ENCODE assay signal across 1 cellular context in the genomic region with DNA sequence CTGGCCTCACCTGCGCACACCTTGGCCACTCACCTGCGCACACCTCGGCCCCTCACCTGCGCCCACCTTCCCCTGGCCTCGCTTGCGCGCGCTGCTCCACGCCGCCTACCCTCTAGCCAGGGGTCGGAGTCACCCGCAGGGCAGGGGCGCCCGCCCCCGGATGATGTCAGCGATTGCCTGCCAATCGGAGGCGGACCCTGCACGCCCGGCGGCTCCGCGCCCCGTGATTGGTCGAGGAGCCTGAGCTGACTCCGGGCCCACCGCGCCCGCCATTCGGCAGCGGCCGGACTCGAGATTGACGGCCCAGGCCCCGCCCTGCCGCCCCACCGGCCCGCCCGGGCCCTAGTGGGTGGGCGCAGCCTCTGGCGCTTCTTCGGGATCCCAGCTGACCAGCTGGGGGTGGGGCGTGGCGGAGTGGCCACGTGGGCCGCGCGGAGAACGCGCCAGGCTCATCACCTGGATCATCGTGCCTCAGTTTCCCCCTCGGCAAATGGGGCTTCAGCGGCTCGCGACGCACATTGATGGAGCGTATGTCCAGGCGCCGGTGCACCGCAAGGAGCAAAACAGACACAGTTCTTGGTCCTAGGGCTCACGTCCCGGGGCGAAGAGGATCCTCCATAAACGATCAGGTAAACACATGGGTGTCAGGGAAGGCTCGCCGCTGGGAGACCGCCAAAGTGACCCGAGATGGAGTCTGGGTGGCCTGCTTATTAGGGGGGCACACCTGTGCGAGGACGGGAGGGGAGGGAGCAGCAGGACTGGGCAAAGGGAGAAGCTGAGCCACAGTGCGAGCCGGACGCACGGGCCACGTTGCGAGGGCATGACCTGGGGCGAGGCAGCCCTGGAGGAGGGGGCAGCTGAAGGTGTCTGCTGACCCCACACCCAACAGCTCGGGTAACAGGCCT.
TF ChIP-seq lines count a peak whose summit lies in the region.

A gene with protein sequence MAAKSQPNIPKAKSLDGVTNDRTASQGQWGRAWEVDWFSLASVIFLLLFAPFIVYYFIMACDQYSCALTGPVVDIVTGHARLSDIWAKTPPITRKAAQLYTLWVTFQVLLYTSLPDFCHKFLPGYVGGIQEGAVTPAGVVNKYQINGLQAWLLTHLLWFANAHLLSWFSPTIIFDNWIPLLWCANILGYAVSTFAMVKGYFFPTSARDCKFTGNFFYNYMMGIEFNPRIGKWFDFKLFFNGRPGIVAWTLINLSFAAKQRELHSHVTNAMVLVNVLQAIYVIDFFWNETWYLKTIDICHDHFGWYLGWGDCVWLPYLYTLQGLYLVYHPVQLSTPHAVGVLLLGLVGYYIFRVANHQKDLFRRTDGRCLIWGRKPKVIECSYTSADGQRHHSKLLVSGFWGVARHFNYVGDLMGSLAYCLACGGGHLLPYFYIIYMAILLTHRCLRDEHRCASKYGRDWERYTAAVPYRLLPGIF (minus strand): TSS at position 137 of the 905 bp plus-strand sequence. CDS start 3,441 bp downstream, outside the sequence.

TF ChIP-seq in HepG2, 621 proteins besides CTCF, POLR2A, EP300 and RAD21 (continued from another document and continues in another):
- TF ChIP-seq BCL6 (CRISPR knock-in tag; IDR thresholded peaks at IDR 0.05) (no peak; the same call in 1 of the 2 replicates), ETV6 (CRISPR knock-in tag; conservative IDR thresholded peaks at IDR 0.05) (0 out of 2 replicates have a peak, but pooled peaks have one; percentile 24), HOXD1 (CRISPR knock-in tag; IDR thresholded peaks at IDR 0.05) (0 out of 2 replicates have a peak, but pooled peaks have one; percentile 37), KLF9 (CRISPR knock-in tag; IDR thresholded peaks at IDR 0.05; ENCODE audit: low read depth) (peak; percentile 80), MTF1 (CRISPR knock-in tag; IDR thresholded peaks at IDR 0.05) (0 out of 2 replicates have a peak, but pooled peaks have one; percentile 43), NCOA5 (CRISPR knock-in tag; IDR thresholded peaks at IDR 0.05) (no peak), ZKSCAN1 (IDR thresholded peaks at IDR 0.05; ENCODE audit: low read length) (no peak), NFYB (CRISPR knock-in tag; IDR thresholded peaks at IDR 0.05) (peak; percentile 96), ATF4 (CRISPR knock-in tag; IDR thresholded peaks at IDR 0.05) (no peak; a peak in 1 of 4 replicates), ZNF720 (CRISPR knock-in tag; IDR thresholded peaks at IDR 0.05) (no peak), ZNF367 (CRISPR knock-in tag; IDR thresholded peaks at IDR 0.05; ENCODE audit: borderline replicate concordance) (no peak), BORCS8-MEF2B (CRISPR knock-in tag; IDR thresholded peaks at IDR 0.05) (no peak; the same call in 1 of the 2 replicates), TSC22D2 (CRISPR knock-in tag; IDR thresholded peaks at IDR 0.05; ENCODE audit: borderline replicate concordance) (peak; percentile 76; the same call in 1 of the 2 replicates), SPEN (CRISPR knock-in tag; IDR thresholded peaks at IDR 0.05; ENCODE audit: low read depth) (peak; percentile 57), XBP1 (CRISPR knock-in tag; IDR thresholded peaks at IDR 0.05) (peak; percentile 72; the same call in 1 of the 2 replicates), ZSCAN22 (CRISPR knock-in tag; IDR thresholded peaks at IDR 0.05) (no peak), ZNF839 (CRISPR knock-in tag; IDR thresholded peaks at IDR 0.05; ENCODE audit: borderline replicate concordance) (peak; percentile 52; the same call in 1 of the 2 replicates), FOSL2 (CRISPR knock-in tag; IDR thresholded peaks at IDR 0.05) (peak; percentile 37; the same call in 1 of the 2 replicates)
- TF ChIP-seq, protein P1, sequence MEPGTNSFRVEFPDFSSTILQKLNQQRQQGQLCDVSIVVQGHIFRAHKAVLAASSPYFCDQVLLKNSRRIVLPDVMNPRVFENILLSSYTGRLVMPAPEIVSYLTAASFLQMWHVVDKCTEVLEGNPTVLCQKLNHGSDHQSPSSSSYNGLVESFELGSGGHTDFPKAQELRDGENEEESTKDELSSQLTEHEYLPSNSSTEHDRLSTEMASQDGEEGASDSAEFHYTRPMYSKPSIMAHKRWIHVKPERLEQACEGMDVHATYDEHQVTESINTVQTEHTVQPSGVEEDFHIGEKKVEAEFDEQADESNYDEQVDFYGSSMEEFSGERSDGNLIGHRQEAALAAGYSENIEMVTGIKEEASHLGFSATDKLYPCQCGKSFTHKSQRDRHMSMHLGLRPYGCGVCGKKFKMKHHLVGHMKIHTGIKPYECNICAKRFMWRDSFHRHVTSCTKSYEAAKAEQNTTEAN (CRISPR knock-in tag; conservative IDR thresholded peaks at IDR 0.05): no peak; the same call in 1 of the 2 replicates
- TF ChIP-seq, protein P2, sequence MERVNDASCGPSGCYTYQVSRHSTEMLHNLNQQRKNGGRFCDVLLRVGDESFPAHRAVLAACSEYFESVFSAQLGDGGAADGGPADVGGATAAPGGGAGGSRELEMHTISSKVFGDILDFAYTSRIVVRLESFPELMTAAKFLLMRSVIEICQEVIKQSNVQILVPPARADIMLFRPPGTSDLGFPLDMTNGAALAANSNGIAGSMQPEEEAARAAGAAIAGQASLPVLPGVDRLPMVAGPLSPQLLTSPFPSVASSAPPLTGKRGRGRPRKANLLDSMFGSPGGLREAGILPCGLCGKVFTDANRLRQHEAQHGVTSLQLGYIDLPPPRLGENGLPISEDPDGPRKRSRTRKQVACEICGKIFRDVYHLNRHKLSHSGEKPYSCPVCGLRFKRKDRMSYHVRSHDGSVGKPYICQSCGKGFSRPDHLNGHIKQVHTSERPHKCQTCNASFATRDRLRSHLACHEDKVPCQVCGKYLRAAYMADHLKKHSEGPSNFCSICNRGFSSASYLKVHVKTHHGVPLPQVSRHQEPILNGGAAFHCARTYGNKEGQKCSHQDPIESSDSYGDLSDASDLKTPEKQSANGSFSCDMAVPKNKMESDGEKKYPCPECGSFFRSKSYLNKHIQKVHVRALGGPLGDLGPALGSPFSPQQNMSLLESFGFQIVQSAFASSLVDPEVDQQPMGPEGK (CRISPR knock-in tag; IDR thresholded peaks at IDR 0.05): peak; percentile 47
- TF ChIP-seq, protein P3, sequence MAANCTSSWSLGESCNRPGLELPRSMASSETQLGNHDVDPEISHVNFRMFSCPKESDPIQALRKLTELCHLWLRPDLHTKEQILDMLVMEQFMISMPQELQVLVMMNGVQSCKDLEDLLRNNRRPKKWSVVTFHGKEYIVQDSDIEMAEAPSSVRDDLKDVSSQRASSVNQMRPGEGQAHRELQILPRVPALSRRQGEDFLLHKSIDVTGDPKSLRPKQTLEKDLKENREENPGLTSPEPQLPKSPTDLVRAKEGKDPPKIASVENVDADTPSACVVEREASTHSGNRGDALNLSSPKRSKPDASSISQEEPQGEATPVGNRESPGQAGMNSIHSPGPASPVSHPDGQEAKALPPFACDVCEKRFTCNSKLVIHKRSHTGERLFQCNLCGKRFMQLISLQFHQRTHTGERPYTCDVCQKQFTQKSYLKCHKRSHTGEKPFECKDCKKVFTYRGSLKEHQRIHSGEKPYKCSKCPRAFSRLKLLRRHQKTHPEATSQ (CRISPR knock-in tag; IDR thresholded peaks at IDR 0.05; ENCODE audit: borderline replicate concordance): no peak
- TF ChIP-seq, protein P4, sequence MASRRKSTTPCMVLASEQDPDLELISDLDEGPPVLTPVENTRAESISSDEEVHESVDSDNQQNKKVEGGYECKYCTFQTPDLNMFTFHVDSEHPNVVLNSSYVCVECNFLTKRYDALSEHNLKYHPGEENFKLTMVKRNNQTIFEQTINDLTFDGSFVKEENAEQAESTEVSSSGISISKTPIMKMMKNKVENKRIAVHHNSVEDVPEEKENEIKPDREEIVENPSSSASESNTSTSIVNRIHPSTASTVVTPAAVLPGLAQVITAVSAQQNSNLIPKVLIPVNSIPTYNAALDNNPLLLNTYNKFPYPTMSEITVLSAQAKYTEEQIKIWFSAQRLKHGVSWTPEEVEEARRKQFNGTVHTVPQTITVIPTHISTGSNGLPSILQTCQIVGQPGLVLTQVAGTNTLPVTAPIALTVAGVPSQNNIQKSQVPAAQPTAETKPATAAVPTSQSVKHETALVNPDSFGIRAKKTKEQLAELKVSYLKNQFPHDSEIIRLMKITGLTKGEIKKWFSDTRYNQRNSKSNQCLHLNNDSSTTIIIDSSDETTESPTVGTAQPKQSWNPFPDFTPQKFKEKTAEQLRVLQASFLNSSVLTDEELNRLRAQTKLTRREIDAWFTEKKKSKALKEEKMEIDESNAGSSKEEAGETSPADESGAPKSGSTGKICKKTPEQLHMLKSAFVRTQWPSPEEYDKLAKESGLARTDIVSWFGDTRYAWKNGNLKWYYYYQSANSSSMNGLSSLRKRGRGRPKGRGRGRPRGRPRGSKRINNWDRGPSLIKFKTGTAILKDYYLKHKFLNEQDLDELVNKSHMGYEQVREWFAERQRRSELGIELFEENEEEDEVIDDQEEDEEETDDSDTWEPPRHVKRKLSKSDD (CRISPR knock-in tag; IDR thresholded peaks at IDR 0.05; ENCODE audit: low read depth): peak; percentile 40; the same call in 1 of the 2 replicates
- TF ChIP-seq, protein P5, sequence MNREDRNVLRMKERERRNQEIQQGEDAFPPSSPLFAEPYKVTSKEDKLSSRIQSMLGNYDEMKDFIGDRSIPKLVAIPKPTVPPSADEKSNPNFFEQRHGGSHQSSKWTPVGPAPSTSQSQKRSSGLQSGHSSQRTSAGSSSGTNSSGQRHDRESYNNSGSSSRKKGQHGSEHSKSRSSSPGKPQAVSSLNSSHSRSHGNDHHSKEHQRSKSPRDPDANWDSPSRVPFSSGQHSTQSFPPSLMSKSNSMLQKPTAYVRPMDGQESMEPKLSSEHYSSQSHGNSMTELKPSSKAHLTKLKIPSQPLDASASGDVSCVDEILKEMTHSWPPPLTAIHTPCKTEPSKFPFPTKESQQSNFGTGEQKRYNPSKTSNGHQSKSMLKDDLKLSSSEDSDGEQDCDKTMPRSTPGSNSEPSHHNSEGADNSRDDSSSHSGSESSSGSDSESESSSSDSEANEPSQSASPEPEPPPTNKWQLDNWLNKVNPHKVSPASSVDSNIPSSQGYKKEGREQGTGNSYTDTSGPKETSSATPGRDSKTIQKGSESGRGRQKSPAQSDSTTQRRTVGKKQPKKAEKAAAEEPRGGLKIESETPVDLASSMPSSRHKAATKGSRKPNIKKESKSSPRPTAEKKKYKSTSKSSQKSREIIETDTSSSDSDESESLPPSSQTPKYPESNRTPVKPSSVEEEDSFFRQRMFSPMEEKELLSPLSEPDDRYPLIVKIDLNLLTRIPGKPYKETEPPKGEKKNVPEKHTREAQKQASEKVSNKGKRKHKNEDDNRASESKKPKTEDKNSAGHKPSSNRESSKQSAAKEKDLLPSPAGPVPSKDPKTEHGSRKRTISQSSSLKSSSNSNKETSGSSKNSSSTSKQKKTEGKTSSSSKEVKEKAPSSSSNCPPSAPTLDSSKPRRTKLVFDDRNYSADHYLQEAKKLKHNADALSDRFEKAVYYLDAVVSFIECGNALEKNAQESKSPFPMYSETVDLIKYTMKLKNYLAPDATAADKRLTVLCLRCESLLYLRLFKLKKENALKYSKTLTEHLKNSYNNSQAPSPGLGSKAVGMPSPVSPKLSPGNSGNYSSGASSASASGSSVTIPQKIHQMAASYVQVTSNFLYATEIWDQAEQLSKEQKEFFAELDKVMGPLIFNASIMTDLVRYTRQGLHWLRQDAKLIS (CRISPR knock-in tag; IDR thresholded peaks at IDR 0.05): no peak
- TF ChIP-seq, protein P6, sequence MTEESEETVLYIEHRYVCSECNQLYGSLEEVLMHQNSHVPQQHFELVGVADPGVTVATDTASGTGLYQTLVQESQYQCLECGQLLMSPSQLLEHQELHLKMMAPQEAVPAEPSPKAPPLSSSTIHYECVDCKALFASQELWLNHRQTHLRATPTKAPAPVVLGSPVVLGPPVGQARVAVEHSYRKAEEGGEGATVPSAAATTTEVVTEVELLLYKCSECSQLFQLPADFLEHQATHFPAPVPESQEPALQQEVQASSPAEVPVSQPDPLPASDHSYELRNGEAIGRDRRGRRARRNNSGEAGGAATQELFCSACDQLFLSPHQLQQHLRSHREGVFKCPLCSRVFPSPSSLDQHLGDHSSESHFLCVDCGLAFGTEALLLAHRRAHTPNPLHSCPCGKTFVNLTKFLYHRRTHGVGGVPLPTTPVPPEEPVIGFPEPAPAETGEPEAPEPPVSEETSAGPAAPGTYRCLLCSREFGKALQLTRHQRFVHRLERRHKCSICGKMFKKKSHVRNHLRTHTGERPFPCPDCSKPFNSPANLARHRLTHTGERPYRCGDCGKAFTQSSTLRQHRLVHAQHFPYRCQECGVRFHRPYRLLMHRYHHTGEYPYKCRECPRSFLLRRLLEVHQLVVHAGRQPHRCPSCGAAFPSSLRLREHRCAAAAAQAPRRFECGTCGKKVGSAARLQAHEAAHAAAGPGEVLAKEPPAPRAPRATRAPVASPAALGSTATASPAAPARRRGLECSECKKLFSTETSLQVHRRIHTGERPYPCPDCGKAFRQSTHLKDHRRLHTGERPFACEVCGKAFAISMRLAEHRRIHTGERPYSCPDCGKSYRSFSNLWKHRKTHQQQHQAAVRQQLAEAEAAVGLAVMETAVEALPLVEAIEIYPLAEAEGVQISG (CRISPR knock-in tag; IDR thresholded peaks at IDR 0.05): peak; percentile 55
- TF ChIP-seq, protein P7, sequence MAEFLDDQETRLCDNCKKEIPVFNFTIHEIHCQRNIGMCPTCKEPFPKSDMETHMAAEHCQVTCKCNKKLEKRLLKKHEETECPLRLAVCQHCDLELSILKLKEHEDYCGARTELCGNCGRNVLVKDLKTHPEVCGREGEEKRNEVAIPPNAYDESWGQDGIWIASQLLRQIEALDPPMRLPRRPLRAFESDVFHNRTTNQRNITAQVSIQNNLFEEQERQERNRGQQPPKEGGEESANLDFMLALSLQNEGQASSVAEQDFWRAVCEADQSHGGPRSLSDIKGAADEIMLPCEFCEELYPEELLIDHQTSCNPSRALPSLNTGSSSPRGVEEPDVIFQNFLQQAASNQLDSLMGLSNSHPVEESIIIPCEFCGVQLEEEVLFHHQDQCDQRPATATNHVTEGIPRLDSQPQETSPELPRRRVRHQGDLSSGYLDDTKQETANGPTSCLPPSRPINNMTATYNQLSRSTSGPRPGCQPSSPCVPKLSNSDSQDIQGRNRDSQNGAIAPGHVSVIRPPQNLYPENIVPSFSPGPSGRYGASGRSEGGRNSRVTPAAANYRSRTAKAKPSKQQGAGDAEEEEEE (CRISPR knock-in tag; IDR thresholded peaks at IDR 0.05; ENCODE audit: borderline replicate concordance): no peak
- TF ChIP-seq, protein P8, sequence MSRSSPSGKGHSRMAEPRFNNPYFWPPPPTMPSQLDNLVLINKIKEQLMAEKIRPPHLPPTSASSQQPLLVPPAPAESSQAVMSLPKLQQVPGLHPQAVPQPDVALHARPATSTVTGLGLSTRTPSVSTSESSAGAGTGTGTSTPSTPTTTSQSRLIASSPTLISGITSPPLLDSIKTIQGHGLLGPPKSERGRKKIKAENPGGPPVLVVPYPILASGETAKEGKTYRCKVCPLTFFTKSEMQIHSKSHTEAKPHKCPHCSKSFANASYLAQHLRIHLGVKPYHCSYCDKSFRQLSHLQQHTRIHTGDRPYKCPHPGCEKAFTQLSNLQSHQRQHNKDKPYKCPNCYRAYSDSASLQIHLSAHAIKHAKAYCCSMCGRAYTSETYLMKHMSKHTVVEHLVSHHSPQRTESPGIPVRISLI (CRISPR knock-in tag; IDR thresholded peaks at IDR 0.05; ENCODE audit: borderline replicate concordance): no peak
